Comparison of ENCODE assay signal across 8 cellular contexts in genomic region chrX:12820737-12821136, GRCh38. TPM values are rescaled to one million over a fixed set of nuclear protein-coding genes. Genes with fewer than 3 reads are reported as not detected.
"Had no signal": no experiment of that assay in that cellular context is flagged by ENCODE, and none has a peak within 500 bp of the region (broad histone marks: within the 10 kb centered on the region; RNA-seq: fewer than 3 reads in every experiment).

No MANE protein-coding gene starts in this region.

- H3K4me3 ChIP-seq: GM12878 had no signal

- FAIRE-seq: G401.6, GM12878, GM12891, GM12892, GM19239 had no signal

- DNase-seq: GDM1, GF-D8 had no signal

RNA-seq across cellular contexts. Expression of gene TLR7, which starts 46.1 kb away (rescaled TPM):
- total RNA-seq: G401 had no signal
